ENCODE assay signal across 1 cellular context in genomic region chr6:46190889-46191288, GRCh38.
TF ChIP-seq lines count a peak whose summit lies in the region.

No MANE protein-coding gene starts in this region.

TF ChIP-seq in GM23338, 12 proteins besides CTCF, POLR2A, EP300 and RAD21 (continued from another document):
- TF ChIP-seq REST (IDR thresholded peaks at IDR 0.05; ENCODE audit: unreplicated experiment) (no peak), EZH2phosphoT487 (IDR thresholded peaks at IDR 0.05; ENCODE audit: unreplicated experiment) (no peak), EZH2 (IDR thresholded peaks at IDR 0.05; ENCODE audit: low read depth, unreplicated experiment) (no peak), ZNF331 (CRISPR knock-in tag; IDR thresholded peaks at IDR 0.05; ENCODE audit: low read depth) (no peak), ETS1 (IDR thresholded peaks at IDR 0.05) (no peak)
